In genomic region chr4:37522996-37523395, GRCh38 we compare ENCODE assay signal across 1 cellular context.
TF ChIP-seq lines count a peak whose summit lies in the region.

No MANE protein-coding gene starts in this region.

TF ChIP-seq in H1, 55 proteins besides CTCF, POLR2A, EP300 and RAD21:
- TF ChIP-seq USF2 (IDR thresholded peaks at IDR 0.05; ENCODE audit: low read length) (no peak), SAP30 (IDR thresholded peaks at IDR 0.05; ENCODE audit: insufficient read depth, insufficient replicate concordance, low read length) (no peak), ZNF274 (IDR thresholded peaks at IDR 0.05; ENCODE audit: borderline replicate concordance, extremely low read depth, low read length) (no peak), MAX (IDR thresholded peaks at IDR 0.05) (no peak), GABPA (IDR thresholded peaks at IDR 0.05; ENCODE audit: borderline replicate concordance, insufficient read depth, low read length) (no peak), POU5F1 (IDR thresholded peaks at IDR 0.05; ENCODE audit: low read depth, low read length) (no peak), ATF3 (IDR thresholded peaks at IDR 0.05; ENCODE audit: insufficient read depth, low read depth, low read length) (no peak), ASH2L (IDR thresholded peaks at IDR 0.05; ENCODE audit: low read length) (no peak), RXRA (IDR thresholded peaks at IDR 0.05; ENCODE audit: insufficient read depth, low read depth, low read length) (no peak), KDM1A (IDR thresholded peaks at IDR 0.05; ENCODE audit: borderline replicate concordance, low read length) (no peak), SUZ12 (IDR thresholded peaks at IDR 0.05; ENCODE audit: low read length) (no peak), CTBP2 (IDR thresholded peaks at IDR 0.05; ENCODE audit: borderline replicate concordance, insufficient read depth, insufficient read length, low read length) (no peak), POLR2AphosphoS5 (IDR thresholded peaks at IDR 0.05; ENCODE audit: low read depth, low read length) (no peak), NRF1 (IDR thresholded peaks at IDR 0.05; ENCODE audit: low read depth, low read length) (no peak), HDAC6 (IDR thresholded peaks at IDR 0.05; ENCODE audit: low read depth, low read length) (no peak), BCL11A (IDR thresholded peaks at IDR 0.05; ENCODE audit: low read depth in 2 of 2, low read length in 2 of 2) (no peak), EGR1 (IDR thresholded peaks at IDR 0.05; ENCODE audit: borderline replicate concordance, low read depth, low read length) (no peak)
